In the genomic region with DNA sequence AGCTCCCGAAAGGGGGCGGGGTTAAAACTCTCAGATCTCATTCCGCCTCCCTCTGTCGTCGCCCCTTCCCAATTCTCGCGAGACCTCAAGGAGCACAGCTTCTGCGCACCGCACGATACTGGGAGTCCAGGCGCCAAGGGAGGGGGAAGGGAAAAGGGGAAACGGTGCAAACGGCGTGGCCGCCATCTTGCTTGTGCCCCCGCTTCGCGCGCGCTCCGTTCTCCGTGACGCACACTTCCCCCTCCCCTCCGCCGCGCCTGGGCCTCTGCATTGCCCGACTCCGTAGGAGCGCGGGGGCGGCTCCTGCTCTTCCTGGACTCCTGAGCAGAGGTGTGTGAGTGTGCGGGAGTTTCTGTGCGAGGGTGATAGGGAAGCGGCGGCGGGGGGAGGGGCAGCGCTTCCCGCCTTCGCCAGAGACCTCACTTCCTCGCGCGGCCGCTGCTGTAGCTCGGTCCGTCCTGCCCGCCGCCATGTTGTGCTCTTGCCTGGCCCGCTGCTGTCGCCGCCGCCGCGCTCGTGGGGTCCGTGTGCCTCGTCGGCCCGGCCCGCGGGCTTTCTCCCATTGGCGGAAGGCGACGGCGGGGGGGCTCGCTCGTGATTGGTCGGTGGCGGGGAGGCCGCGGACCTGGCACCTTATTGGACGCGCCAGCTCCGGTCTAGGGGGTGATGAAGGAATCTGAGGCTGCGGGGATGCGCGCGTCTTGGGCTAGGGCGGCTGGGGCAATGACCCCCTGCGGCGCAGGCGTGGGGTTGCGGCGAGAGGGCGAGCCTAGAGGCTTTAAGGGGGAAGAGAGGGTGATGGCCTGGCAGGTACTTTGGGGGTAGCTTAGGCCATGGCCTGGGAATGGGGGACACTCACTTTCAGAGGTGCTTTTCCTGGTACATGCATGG, we compare ENCODE assay signal across 8 cellular contexts. TPM values are rescaled to one million over a fixed set of nuclear protein-coding genes. Genes with fewer than 3 reads are reported as not detected.
DNase-seq lines count a peak whose midpoint lies in the region; ATAC-seq, FAIRE-seq and TF ChIP-seq lines count a peak whose summit lies in the region.

A gene (plus strand): TSS at position 167 of the 891 bp plus-strand sequence. CDS start 47,140 bp downstream, outside the sequence.

- no TSS peak for BruUV-seq in OCI-LY7 (replicated peaks; lab: Mats Ljungman, UMichigan)
- no TSS peak for BruUV-seq in endothelial cell of umbilical vein (replicated peaks; lab: Mats Ljungman, UMichigan)

- H4K20me1 ChIP-seq in OCI-LY7 (ENCODE audit: insufficient read depth, low read length) (peaks cover 19% of the 10 kb centered on the region; the same call in 1 of the 2 replicates), endothelial cell of umbilical vein (replicated peaks; ENCODE audit: control insufficient read depth, extremely low read depth, insufficient read depth, low read length) (no peaks in the 10 kb centered on the region)

- CTCF ChIA-PET in OCI-LY7 (lab: Charles Lee; ENCODE audit: unreplicated experiment), result interaction anchor here (0.5 to 2.3 kb wide), 5 partner anchors 12 to 240 kb away, joined by 3 to 8 read pairs (median 3); a partner anchor contains a TSS
- CTCF ChIA-PET in endothelial cell of umbilical vein (lab: Charles Lee), result interaction anchor here (0.7 to 2.7 kb wide), 18 partner anchors 9 to 261 kb away, joined by 3 to 18 read pairs (median 4); a partner anchor contains a TSS

- dilution Hi-C loops in endothelial cell of umbilical vein (cut with MboI; ENCODE audit: extremely low pct_ligation_motif_present, low sequenced_read_pairs), result no loop called here

- peak; percentile 84 for FAIRE-seq in endothelial cell of umbilical vein (lab: Jason Lieb, UNC)

- H3K4me2 ChIP-seq in OCI-LY7 (ENCODE audit: low read length), result peak within 1 kb of the TSS; percentile 96
- peak within 1 kb of the TSS; percentile 95 for H3K4me2 ChIP-seq in endothelial cell of umbilical vein (ENCODE audit: insufficient read depth, low read length)

- peak; percentile 68 for ATAC-seq in GM21515 (IDR thresholded peaks at IDR 0.05; ENCODE audit: unreplicated experiment)

- H3K27me3 ChIP-seq in endothelial cell of umbilical vein (ENCODE audit: control insufficient read depth in 2 of 2, insufficient read depth in 2 of 2, low read length in 2 of 2), result no peaks in the 10 kb centered on the region

- intact Hi-C loops in OCI-LY7 (cut with micrococcal nuclease; ENCODE audit: unreplicated experiment), result loop anchor here (1.0 to 10.0 kb wide), 4 partner anchors 21 to 307 kb away; no protein-coding TSS in a partner anchor
- intact Hi-C loops in endothelial cell of umbilical vein (cut with micrococcal nuclease), result loop anchor here (1.0 to 5.0 kb wide), 3 partner anchors 18 to 156 kb away; no protein-coding TSS in a partner anchor

- no peaks in the 10 kb centered on the region for H3K9me1 ChIP-seq in endothelial cell of umbilical vein (replicated peaks; ENCODE audit: control insufficient read depth, extremely low read depth, insufficient read depth, low read length)

- peaks cover 52% of the 10 kb centered on the region for H3K4me1 ChIP-seq in OCI-LY7 (ENCODE audit: insufficient read depth, low read length, poor library complexity, severe bottlenecking)
- H3K4me1 ChIP-seq in endothelial cell of umbilical vein (ENCODE audit: control insufficient read depth, extremely low read depth, insufficient read depth, low read length), result peaks cover 19% of the 10 kb centered on the region

- H2AFZ ChIP-seq in OCI-LY7 (ENCODE audit: low read length) (peak within 1 kb of the TSS; percentile 34; the same call in 1 of the 2 replicates), endothelial cell of umbilical vein (ENCODE audit: low read depth, low read length) (peak within 1 kb of the TSS; percentile 68)

- peaks cover 37% of the 10 kb centered on the region for H3K36me3 ChIP-seq in OCI-LY7 (ENCODE audit: insufficient read depth, low read length)
- no peaks in the 10 kb centered on the region for H3K36me3 ChIP-seq in endothelial cell of umbilical vein (ENCODE audit: control insufficient read depth in 2 of 2, extremely low read depth in 1 of 2, insufficient read depth in 2 of 2, low read length in 2 of 2)

- peak within 1 kb of the TSS; percentile 96 for H3K9ac ChIP-seq in endothelial cell of umbilical vein (replicated peaks; ENCODE audit: extremely low read depth, insufficient read depth, low read length)

- peak; percentile 76 for TF ChIP-seq POLR2A in endothelial cell of umbilical vein (IDR thresholded peaks at IDR 0.05; ENCODE audit: low read depth, low read length)

- H3K9me3 ChIP-seq in OCI-LY7 (ENCODE audit: low read length) (no peaks in the 10 kb centered on the region), endothelial cell of umbilical vein (replicated peaks; ENCODE audit: control insufficient read depth, insufficient read depth, low read length) (no peaks in the 10 kb centered on the region)

- H3K9me2 ChIP-seq in OCI-LY7 (ENCODE audit: insufficient read depth, low read length), result no peaks in the 10 kb centered on the region

- peaks cover 71% of the 10 kb centered on the region for H3K79me2 ChIP-seq in OCI-LY7 (ENCODE audit: insufficient read depth, low read depth, low read length)
- H3K79me2 ChIP-seq in endothelial cell of umbilical vein (ENCODE audit: control insufficient read depth, insufficient read depth, low read length), result peaks cover 46% of the 10 kb centered on the region

- DNase-seq in D341Med (ENCODE audit: low spot score) (peak; percentile 95), HuH-7.5 (ENCODE audit: low spot score) (peak; percentile 78), OCI-LY7 (ENCODE audit: low spot score) (peak; percentile 100), activated T-cell treated with anti-CD3 and anti-CD28 coated beads for 1 hour (ENCODE audit: low read depth) (peak; percentile 90), endothelial cell of umbilical vein (ENCODE audit: low read depth, low spot score) (peak; percentile 98), middle frontal gyrus (ENCODE audit: extremely low spot score, low spot score) (peak; percentile 95)
- peak; percentile 89 to 93 for DNase-seq in stimulated activated CD8-positive, alpha-beta memory T cell treated with anti-CD3 and anti-CD28 coated beads, Interleukin-2, amount 100 ng/mL, for 48 hours (ENCODE audit: low read depth in 2 of 2)

- TF ChIP-seq CTCF in OCI-LY7 (conservative IDR thresholded peaks at IDR 0.05; ENCODE audit: low read length) (no peak), endothelial cell of umbilical vein (IDR thresholded peaks at IDR 0.05; ENCODE audit: extremely low read depth in 1 of 2, insufficient read depth in 1 of 2, low read depth in 1 of 2, low read length in 2 of 2) (no peak)

- H3K4me3 ChIP-seq in OCI-LY7 (ENCODE audit: low read depth, low read length, poor library complexity, severe bottlenecking), result peak within 1 kb of the TSS; percentile 94
- peak within 1 kb of the TSS; percentile 37 to 95 (median 78) for H3K4me3 ChIP-seq in endothelial cell of umbilical vein (replicated peaks in 1 of 3; ENCODE audit: insufficient read depth in 1 of 3, low read depth in 1 of 3, low read length in 3 of 3)

- H3K27ac ChIP-seq in OCI-LY7 (ENCODE audit: low read depth, low read length, poor library complexity, severe bottlenecking) (peak within 1 kb of the TSS; percentile 87), endothelial cell of umbilical vein (ENCODE audit: insufficient read depth, low read depth, low read length) (peak within 1 kb of the TSS; percentile 68)

- POLR2A ChIA-PET in OCI-LY7 (lab: Charles Lee) (interaction anchor here (0.7 to 6.2 kb wide), 13 partner anchors 11 to 306 kb away, joined by 3 to 168 read pairs (median 5); a partner anchor contains a TSS), endothelial cell of umbilical vein (lab: Charles Lee) (interaction anchor here (0.6 to 2.0 kb wide), 11 partner anchors 10 to 160 kb away, joined by 3 to 14 read pairs (median 4); a partner anchor contains a TSS)

TF ChIP-seq in endothelial cell of umbilical vein, 7 proteins besides CTCF, POLR2A, EP300 and RAD21:
- TF ChIP-seq JUN (IDR thresholded peaks at IDR 0.05; ENCODE audit: borderline replicate concordance, insufficient read depth, insufficient read length, low read depth) (no peak), POLR2AphosphoS5 (IDR thresholded peaks at IDR 0.05; ENCODE audit: insufficient read depth, low read depth, low read length) (peak; percentile 81), EZH2 (IDR thresholded peaks at IDR 0.05; ENCODE audit: borderline replicate concordance, low read depth, low read length, severe bottlenecking) (no peak), GATA2 (IDR thresholded peaks at IDR 0.05; ENCODE audit: insufficient read depth, insufficient read length, low read depth, low read length) (no peak), MYC (IDR thresholded peaks at IDR 0.05; ENCODE audit: low read depth, low read length) (peak; percentile 90), FOS (IDR thresholded peaks at IDR 0.05; ENCODE audit: borderline replicate concordance, insufficient read depth, low read length) (no peak)
- TF ChIP-seq, protein P1, sequence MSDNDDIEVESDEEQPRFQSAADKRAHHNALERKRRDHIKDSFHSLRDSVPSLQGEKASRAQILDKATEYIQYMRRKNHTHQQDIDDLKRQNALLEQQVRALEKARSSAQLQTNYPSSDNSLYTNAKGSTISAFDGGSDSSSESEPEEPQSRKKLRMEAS (IDR thresholded peaks at IDR 0.05; ENCODE audit: insufficient read depth, insufficient read length), result peak; percentile 50

RNA-seq across cellular contexts. Expression of the gene that starts here (rescaled TPM):
- 29.3 and 39.1 TPM in 2 replicates for total RNA-seq in OCI-LY7 (2014; rRNA removed; shearing (Covaris generic))
- 71.0 and 77.1 TPM in 2 replicates for total RNA-seq in OCI-LY7 (2022)
- total RNA-seq in endothelial cell of umbilical vein, result 44.0 and 51.1 TPM in 2 replicates
- polyA plus RNA-seq in endothelial cell of umbilical vein, result 81.7 and 91.7 TPM in 2 replicates
- polyA plus RNA-seq in endothelial cell of umbilical vein (2011; cell fraction: cytosol; rRNA removed), result 50.5 and 55.2 TPM in 2 replicates
- 72.1 and 73.5 TPM in 2 replicates for polyA plus RNA-seq in endothelial cell of umbilical vein (2011; cell fraction: nucleus; rRNA removed)
- polyA plus RNA-seq in endothelial cell of umbilical vein (2012), result 20.6 and 29.0 TPM in 2 replicates
- polyA minus RNA-seq in endothelial cell of umbilical vein, result 51.9 and 58.8 TPM in 2 replicates
- 48.7 TPM for polyA minus RNA-seq in endothelial cell of umbilical vein (2011; cell fraction: cytosol; rRNA and poly(A)+ RNA removed)
- 38.7 and 48.5 TPM in 2 replicates for polyA minus RNA-seq in endothelial cell of umbilical vein (2011; cell fraction: nucleus; rRNA and poly(A)+ RNA removed)

Comparison
In these comparisons a context has a peak if more than half of its experiments do, and no peak if none do; other contexts are left out.
1. Peak in every context shown above with its lines: DNase-seq, ATAC-seq, H3K4me3 ChIP-seq and H3K27ac ChIP-seq.